Comparison of ENCODE assay signal across 12 cellular contexts in the genomic region with DNA sequence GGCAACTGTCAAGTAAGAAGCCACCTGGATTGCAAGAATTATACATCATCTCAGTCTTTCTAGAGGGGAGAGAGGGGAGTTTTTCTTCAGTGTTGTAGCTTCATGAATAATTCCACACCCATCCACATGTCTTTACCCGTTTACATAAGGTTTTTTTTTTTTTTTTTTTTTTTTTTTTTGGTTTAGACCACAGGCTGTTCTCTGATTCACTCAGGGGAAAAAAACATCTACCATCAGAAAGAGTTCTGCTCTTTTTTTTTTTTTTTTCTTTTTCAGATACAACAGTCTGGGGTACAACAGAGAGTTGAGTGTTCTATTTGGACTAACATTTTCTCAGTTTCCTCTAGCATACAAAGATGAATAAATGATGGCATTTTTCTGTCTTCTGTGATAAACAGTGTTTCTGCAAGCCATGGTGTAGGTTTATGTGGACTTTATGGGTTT. TPM values are rescaled to one million over a fixed set of nuclear protein-coding genes. Genes with fewer than 3 reads are reported as not detected.
DNase-seq lines count a peak whose midpoint lies in the region; TF ChIP-seq lines count a peak whose summit lies in the region.
"Had no signal": no experiment of that assay in that cellular context is flagged by ENCODE, and none has a peak within 500 bp of the region (broad histone marks: within the 10 kb centered on the region; RNA-seq: fewer than 3 reads in every experiment).

No MANE protein-coding gene starts in this region.

- POLR2A ChIA-PET in activated CD4-positive, alpha-beta memory T cell treated with anti-CD3 and anti-CD28 coated beads for 36 hours (lab: Charles Lee), result interaction anchor here (0.6 to 1.6 kb wide), 5 partner anchors 26 to 264 kb away, joined by 3 to 6 read pairs (median 3); a partner anchor contains a TSS

- H3K27me3 Mint-ChIP-seq in activated CD4-positive, alpha-beta memory T cell treated with anti-CD3 and anti-CD28 coated beads for 36 hours, result no peaks in the 10 kb centered on the region

- H3K36me3 ChIP-seq in trophoblast cell (ENCODE audit: control insufficient read depth in 1 of 2, insufficient read depth in 2 of 2, low read length in 2 of 2) (no peaks in the 10 kb centered on the region), WERI-Rb-1 (no peaks in the 10 kb centered on the region)

- H3K36me3 Mint-ChIP-seq in activated CD4-positive, alpha-beta memory T cell treated with anti-CD3 and anti-CD28 coated beads for 36 hours, result no peaks in the 10 kb centered on the region

- H3K27me3 ChIP-seq in trophoblast cell (ENCODE audit: insufficient read depth, low read length) (no peaks in the 10 kb centered on the region), WERI-Rb-1 (ENCODE audit: insufficient read depth, low read depth, severe bottlenecking) (no peaks in the 10 kb centered on the region)
- H3K27me3 ChIP-seq: hepatocyte had no signal

- no peak for TF ChIP-seq POLR2A in lower leg skin (IDR thresholded peaks at IDR 0.05)

- no peak overlapping the region for H4K12ac ChIP-seq in trophoblast cell (ENCODE audit: low read depth, low read length)

- peaks cover 9% of the 10 kb centered on the region for H3K79me1 ChIP-seq in trophoblast cell (ENCODE audit: low read length)

- DNase-seq in DMS53 (lab: John Stamatoyannopoulos, UW), result peak; percentile 33
- no peak for DNase-seq in DMS53 treated with DMSO at 0.1 percent for 48 hours (lab: John Stamatoyannopoulos, UW; ENCODE audit: unreplicated experiment)
- peak; percentile 47 for DNase-seq in HCEC 1CT
- no peak for DNase-seq in activated CD4-positive, alpha-beta memory T cell treated with anti-CD3 and anti-CD28 coated beads for 36 hours
- DNase-seq in myocyte (ENCODE audit: low read depth), result peak; percentile 23
- no peak for DNase-seq in lower leg skin (ENCODE audit: low spot score in 2 of 2)
- DNase-seq in trophoblast cell, result no peak
- DNase-seq in WERI-Rb-1, result no peak
- DNase-seq: 8988T; activated naive CD4-positive, alpha-beta T cell had no signal

- H3K18ac ChIP-seq in trophoblast cell (ENCODE audit: low read length), result no peak overlapping the region

- H3K9ac ChIP-seq in trophoblast cell (ENCODE audit: low read length), result no peak overlapping the region
- H3K9ac ChIP-seq: parathyroid adenoma had no signal

- no peak overlapping the region for H3K4ac ChIP-seq in trophoblast cell (ENCODE audit: low read depth, low read length)

- H3K9me3 ChIP-seq in trophoblast cell (ENCODE audit: insufficient read depth, low read depth, low read length), result no peaks in the 10 kb centered on the region
- H3K9me3 ChIP-seq in WERI-Rb-1 (ENCODE audit: severe bottlenecking), result no peaks in the 10 kb centered on the region

- CTCF ChIA-PET in activated CD4-positive, alpha-beta memory T cell treated with anti-CD3 and anti-CD28 coated beads for 36 hours (lab: Charles Lee), result interaction anchor here (0.9 to 2.0 kb wide), 5 partner anchors 45 to 346 kb away, joined by 3 to 8 read pairs (median 4); a partner anchor contains a TSS

- H3K4me2 ChIP-seq in trophoblast cell (ENCODE audit: low read length), result no peak overlapping the region
- H3K4me2 ChIP-seq: hepatocyte had no signal

- H2BK120ac ChIP-seq in trophoblast cell (ENCODE audit: insufficient read depth, low read length, poor library complexity), result no peak overlapping the region

- WGBS in lower leg skin, 2 donors, result 0 to 3% methylated on average over 1 of the region's 1 CpG
- no CpG with 5 or more reads among the region's 1 CpG for WGBS in trophoblast cell (ENCODE audit: extremely low coverage, insufficient coverage, insufficient read length)

- H3K27ac Mint-ChIP-seq in activated CD4-positive, alpha-beta memory T cell treated with anti-CD3 and anti-CD28 coated beads for 36 hours, result peak overlapping the region; percentile 49

- H2AFZ ChIP-seq in trophoblast cell (ENCODE audit: insufficient read depth, low read length, poor library complexity), result no peak overlapping the region
- H2AFZ ChIP-seq: hepatocyte, parathyroid adenoma had no signal

- H3K4me1 ChIP-seq in trophoblast cell (ENCODE audit: control insufficient read depth in 1 of 2, insufficient read depth in 2 of 2, low read length in 2 of 2), result peaks cover 3 to 9% of the 10 kb centered on the region in 2 experiments
- H3K4me1 ChIP-seq: parathyroid adenoma had no signal

- no peak overlapping the region for H2BK12ac ChIP-seq in trophoblast cell (ENCODE audit: low read length)

- no peak overlapping the region for H3K23ac ChIP-seq in trophoblast cell (ENCODE audit: low read length)

- H3K27ac ChIP-seq in trophoblast cell (ENCODE audit: low read depth, low read length), result no peak overlapping the region
- no peak overlapping the region for H3K27ac ChIP-seq in WERI-Rb-1
- H3K27ac ChIP-seq: hepatocyte, parathyroid adenoma had no signal

- no peaks in the 10 kb centered on the region for H3K9me3 Mint-ChIP-seq in activated CD4-positive, alpha-beta memory T cell treated with anti-CD3 and anti-CD28 coated beads for 36 hours

- no peak overlapping the region for H2BK5ac ChIP-seq in trophoblast cell (ENCODE audit: low read depth, low read length, poor library complexity)

- no peak overlapping the region for H4K91ac ChIP-seq in trophoblast cell (ENCODE audit: low read depth, low read length)

- H3K4me1 Mint-ChIP-seq in activated CD4-positive, alpha-beta memory T cell treated with anti-CD3 and anti-CD28 coated beads for 36 hours (ENCODE audit: low read depth), result peaks cover 42% of the 10 kb centered on the region

- no peak overlapping the region for H3K4me3 ChIP-seq in lower leg skin (ENCODE audit: low read depth, poor library complexity, severe bottlenecking)
- H3K4me3 ChIP-seq in trophoblast cell (ENCODE audit: low read depth, low read length), result no peak overlapping the region
- H3K4me3 ChIP-seq in WERI-Rb-1 (ENCODE audit: low read depth, low read length), result no peak overlapping the region
- H3K4me3 ChIP-seq: hepatocyte had no signal

- no peak overlapping the region for H3K14ac ChIP-seq in trophoblast cell (ENCODE audit: low read length)

- no peak for TF ChIP-seq CTCF in lower leg skin (IDR thresholded peaks at IDR 0.05)
- no peak for TF ChIP-seq CTCF in WERI-Rb-1 (IDR thresholded peaks at IDR 0.05; ENCODE audit: low read depth, low read length)

- H4K8ac ChIP-seq in trophoblast cell (ENCODE audit: low read depth, low read length), result no peak overlapping the region

- no peak overlapping the region for H2AK5ac ChIP-seq in trophoblast cell (ENCODE audit: low read length)

- H3K4me3 Mint-ChIP-seq in activated CD4-positive, alpha-beta memory T cell treated with anti-CD3 and anti-CD28 coated beads for 36 hours, result peak overlapping the region; percentile 20

- H3K79me2 ChIP-seq in trophoblast cell (ENCODE audit: control insufficient read depth, insufficient read depth, low read length, poor library complexity), result peaks cover 1% of the 10 kb centered on the region
- H3K79me2 ChIP-seq: hepatocyte, parathyroid adenoma had no signal

- intact Hi-C loops in activated CD4-positive, alpha-beta memory T cell treated with anti-CD3 and anti-CD28 coated beads for 36 hours (cut with micrococcal nuclease), result loop anchor here (2.0 to 10.0 kb wide), 5 partner anchors 153 to 397 kb away; a partner anchor contains a TSS
- intact Hi-C loops in lower leg skin (cut with DNase I; ENCODE audit: low total_unique reads), result loop anchor here (5.0 kb wide), 1 partner anchor 177 kb away; no protein-coding TSS in a partner anchor

RNA-seq across cellular contexts. Expression of a gene that starts 4.9 kb away (rescaled TPM):
- 10 to 100 TPM; 15.7 to 17.1 TPM for total RNA-seq in activated CD4-positive, alpha-beta memory T cell treated with anti-CD3 and anti-CD28 coated beads for 36 hours
- total RNA-seq in myocyte, result 0.19 and 0.36 TPM in 2 replicates
- polyA plus RNA-seq in myocyte (2012), result 0.03 TPM
- total RNA-seq in lower leg skin, result 1 to 10 TPM in 1 of 4 donors, under 1 TPM in 3; 0.37 to 1.1 (median 0.61) TPM
- 11.4 and 12.3 TPM in 2 replicates for polyA plus RNA-seq in trophoblast cell (2013)

RNA-seq across cellular contexts. Expression of a gene that starts 44.3 kb away (rescaled TPM):
- 10 to 100 TPM; 19.4 to 23.4 TPM for total RNA-seq in activated CD4-positive, alpha-beta memory T cell treated with anti-CD3 and anti-CD28 coated beads for 36 hours
- total RNA-seq in myocyte (18.3 and 18.7 TPM in 2 replicates), lower leg skin (10 to 100 TPM; 17.9 to 40.8 (median 24.2) TPM)
- polyA plus RNA-seq in myocyte (2012), result 7.7 TPM
- polyA plus RNA-seq in trophoblast cell (2013), result 20.7 and 21.7 TPM in 2 replicates

Comparison
In these comparisons a context has a peak if more than half of its experiments do, and no peak if none do; other contexts are left out.
1. DNase-seq: peak in DMS53 (single experiment), HCEC 1CT (single experiment) and myocyte (single experiment); none in DMS53 treated with DMSO at 0.1 percent for 48 hours (single experiment), activated CD4-positive, alpha-beta memory T cell treated with anti-CD3 and anti-CD28 coated beads for 36 hours (single experiment), lower leg skin (0 of 2), trophoblast cell (0 of 2) and WERI-Rb-1 (single experiment).
2. RNA of a gene that starts 4.9 kb away (total RNA-seq): 15.7 to 17.1 TPM in activated CD4-positive, alpha-beta memory T cell treated with anti-CD3 and anti-CD28 coated beads for 36 hours; 0.37 to 1.1 TPM in lower leg skin and 0.19 to 0.36 TPM in myocyte; every median in the first group is over 4 times any median in the second.